22 cellular contexts compared by ENCODE assay signal in genomic region chr3:183032904-183033555, GRCh38.
"Had no signal": no experiment of that assay in that cellular context is flagged by ENCODE, and none has a peak within 500 bp of the region (broad histone marks: within the 10 kb centered on the region; RNA-seq: fewer than 3 reads in every experiment).

No MANE protein-coding gene starts in this region.

- ATAC-seq: heart left ventricle; naive thymus-derived CD4-positive, alpha-beta T cell; right cardiac atrium; upper lobe of right lung had no signal

- FAIRE-seq: islet of Langerhans had no signal

- H3K4me3 ChIP-seq: colonic mucosa, heart left ventricle, left ventricle myocardium inferior, lung, smooth muscle cell, suprapubic skin, tibial nerve, upper lobe of right lung, vagina had no signal

- DNase-seq: cerebellar nuclear complex; colonic mucosa; dermis blood vessel endothelial cell; erythroblast; foreskin melanocyte; heart left ventricle; hypothalamus; left ventricle myocardium inferior; naive thymus-derived CD4-positive, alpha-beta T cell; nephron progenitor cell; posterior cingulate gyrus; right cardiac atrium; stimulated activated CD4-positive, alpha-beta T cell treated with anti-CD3 and anti-CD28 coated beads, Interleukin-2, amount 100 ng/mL, for 48 hours; stimulated activated naive CD4-positive, alpha-beta T cell treated with Interleukin-2 at 50 U/mL for 16 hours; upper lobe of right lung had no signal

- H3K27ac ChIP-seq: colonic mucosa, heart left ventricle, left ventricle myocardium inferior, neutrophil, suprapubic skin, tibial nerve, upper lobe of right lung, vagina had no signal

- H3K4me2 ChIP-seq: smooth muscle cell had no signal

- H3K27me3 ChIP-seq: colonic mucosa, heart left ventricle, neutrophil, suprapubic skin, tibial nerve, upper lobe of right lung, vagina had no signal

- H3K4me1 ChIP-seq: colonic mucosa, heart left ventricle, left ventricle myocardium inferior, suprapubic skin, tibial nerve, upper lobe of right lung, vagina had no signal

- H3K9me3 ChIP-seq: colonic mucosa, neutrophil, suprapubic skin, upper lobe of right lung, vagina had no signal
